28 cellular contexts compared by ENCODE assay signal in the genomic region with DNA sequence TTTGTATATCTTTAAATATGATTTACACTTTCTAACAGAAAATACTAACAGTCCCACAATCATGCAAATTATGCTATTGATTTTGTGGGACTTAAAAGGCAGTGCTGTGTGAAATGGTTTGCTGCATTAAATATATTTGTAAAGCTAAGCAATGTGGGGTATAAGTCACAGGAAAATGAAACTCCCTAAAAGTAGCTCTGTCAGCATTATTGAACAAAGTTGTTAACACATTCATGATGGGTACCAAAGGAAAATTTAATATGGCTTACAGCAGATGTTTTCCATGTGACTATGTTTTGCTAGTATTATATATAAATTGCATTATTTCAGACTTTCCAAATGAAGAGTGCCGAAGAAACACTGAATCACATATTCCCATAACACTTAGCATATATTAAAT.
"Had no signal": no experiment of that assay in that cellular context is flagged by ENCODE, and none has a peak within 500 bp of the region (broad histone marks: within the 10 kb centered on the region; RNA-seq: fewer than 3 reads in every experiment).

No MANE protein-coding gene starts in this region.

- H3K4me3 ChIP-seq: colonic mucosa, esophagus squamous epithelium, gastrocnemius medialis, heart right ventricle, left lung, lower lobe of right lung, mucosa of descending colon had no signal

- H3K27ac Mint-ChIP-seq: dendritic cell treated with granulocyte-macrophage colony-stimulating factor and Interleukin-4, amounts not matched to agents 40 ng/mL and 50 ng/mL, for 4 days; effector memory CD8-positive, alpha-beta T cell; endodermal cell; mesothelial cell of epicardium; naive B cell had no signal

- ATAC-seq: effector memory CD8-positive, alpha-beta T cell; esophagus mucosa; gastrocnemius medialis; heart right ventricle; left cardiac atrium; left lung; left ventricle myocardium superior; lower lobe of right lung; mucosa of descending colon had no signal

- H3K4me3 Mint-ChIP-seq: dendritic cell treated with granulocyte-macrophage colony-stimulating factor and Interleukin-4, amounts not matched to agents 40 ng/mL and 50 ng/mL, for 4 days; effector memory CD8-positive, alpha-beta T cell; endodermal cell; mesothelial cell of epicardium; naive B cell had no signal

- H3K4me1 ChIP-seq: colonic mucosa, esophagus squamous epithelium, gastrocnemius medialis, heart right ventricle, left lung, lower lobe of right lung had no signal

- H3K36me3 Mint-ChIP-seq: mesothelial cell of epicardium, naive B cell had no signal

- H3K27me3 Mint-ChIP-seq: dendritic cell treated with granulocyte-macrophage colony-stimulating factor and Interleukin-4, amounts not matched to agents 40 ng/mL and 50 ng/mL, for 4 days; effector memory CD8-positive, alpha-beta T cell; naive B cell had no signal

- H3K27me3 ChIP-seq: colonic mucosa, esophagus squamous epithelium, gastrocnemius medialis, heart right ventricle, left lung had no signal

- H3K9me3 Mint-ChIP-seq: endodermal cell, mesothelial cell of epicardium had no signal

- H3K9me3 ChIP-seq: colonic mucosa, esophagus squamous epithelium, gastrocnemius medialis, heart right ventricle, lower lobe of right lung, mucosa of descending colon had no signal

- DNase-seq: colonic mucosa; cortex of kidney; effector CD8-positive, alpha-beta T cell; effector memory CD8-positive, alpha-beta T cell; endodermal cell; erythroblast; esophagus squamous epithelium; foreskin fibroblast; foreskin melanocyte; gastrocnemius medialis; glutamatergic neuron; head of caudate nucleus; heart right ventricle; hippocampal formation; left cardiac atrium; left lung; left ventricle myocardium superior; lower lobe of right lung; mesenchymal stem cell; mucosa of descending colon; naive B cell had no signal

- H3K36me3 ChIP-seq: colonic mucosa, esophagus squamous epithelium, gastrocnemius medialis, heart right ventricle, left lung, lower lobe of right lung had no signal

- FAIRE-seq: endometrium, islet of Langerhans, keratinocyte had no signal

- H3K27ac ChIP-seq: colonic mucosa, epithelial cell of prostate, esophagus squamous epithelium, gastrocnemius medialis, heart right ventricle, left lung, lower lobe of right lung had no signal

- H3K4me1 Mint-ChIP-seq: endodermal cell, mesothelial cell of epicardium, naive B cell had no signal
